16 cellular contexts compared by ENCODE assay signal in the genomic region with DNA sequence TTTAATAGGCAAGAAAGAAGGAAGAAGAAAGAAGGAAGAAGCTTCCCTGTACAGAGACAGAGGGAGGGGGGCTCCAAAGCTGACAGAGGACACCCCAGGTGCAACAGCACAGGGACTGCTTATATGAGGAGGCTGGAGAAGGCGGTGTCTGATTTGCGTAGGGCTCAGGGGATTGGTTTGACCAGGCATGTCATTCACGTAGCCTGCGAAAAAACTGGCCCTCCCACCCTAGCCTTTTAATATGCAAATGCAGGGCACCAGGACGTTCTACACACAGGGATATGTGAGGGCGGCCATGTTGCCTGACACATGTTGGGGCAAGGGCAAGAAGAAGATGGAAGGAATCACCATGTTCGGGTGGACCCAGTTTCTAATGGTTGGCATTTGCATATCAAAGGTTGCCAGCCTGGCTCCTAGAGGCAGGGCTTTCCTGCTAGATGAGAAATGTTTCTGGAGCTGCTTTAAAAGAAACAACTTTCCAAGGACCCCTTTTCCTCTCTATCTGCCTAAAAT.
DNase-seq lines count a peak whose midpoint lies in the region; ATAC-seq and TF ChIP-seq lines count a peak whose summit lies in the region.
"Had no signal": no experiment of that assay in that cellular context is flagged by ENCODE, and none has a peak within 500 bp of the region (broad histone marks: within the 10 kb centered on the region; RNA-seq: fewer than 3 reads in every experiment).

No MANE protein-coding gene starts in this region.

- H3K4me1 Mint-ChIP-seq in GM23338 (peaks cover 9% of the 10 kb centered on the region), WTC11 (peaks cover 22% of the 10 kb centered on the region), endodermal cell (peaks cover 12% of the 10 kb centered on the region)
- H3K4me1 Mint-ChIP-seq: CD4-positive, CD25-positive, alpha-beta regulatory T cell had no signal

- H3K79me2 ChIP-seq in GM23338 (replicated peaks; ENCODE audit: insufficient read depth): no peaks in the 10 kb centered on the region

- 80 to 81% methylated on average over 3 to 7 of the region's 7 CpGs for WGBS in endodermal cell (ENCODE audit: insufficient coverage in 1 of 2, insufficient read length in 1 of 2), 2 experiments

- H3K4me3 Mint-ChIP-seq in GM23338: no peak overlapping the region
- H3K4me3 Mint-ChIP-seq in WTC11: no peak overlapping the region
- no peak overlapping the region for H3K4me3 Mint-ChIP-seq in endodermal cell
- H3K4me3 Mint-ChIP-seq: CD4-positive, CD25-positive, alpha-beta regulatory T cell; CD8-positive, alpha-beta T cell had no signal

- H3K9me3 Mint-ChIP-seq in GM23338: peaks cover 34% of the 10 kb centered on the region
- H3K9me3 Mint-ChIP-seq in WTC11: peaks cover 37% of the 10 kb centered on the region
- peaks cover 25% of the 10 kb centered on the region for H3K9me3 Mint-ChIP-seq in endodermal cell
- H3K9me3 Mint-ChIP-seq in activated naive CD4-positive, alpha-beta T cell treated with anti-CD3 and anti-CD28 coated beads, Interleukin-2, amount 50 U/mL, for 72 hours: peaks cover 22 to 23% of the 10 kb centered on the region in 2 donors

- H3K36me3 Mint-ChIP-seq in GM23338 (ENCODE audit: low read depth) (peaks cover 33% of the 10 kb centered on the region), WTC11 (peaks cover 35% of the 10 kb centered on the region), endodermal cell (ENCODE audit: low read depth) (peaks cover 4% of the 10 kb centered on the region)
- H3K36me3 Mint-ChIP-seq in activated naive CD4-positive, alpha-beta T cell treated with anti-CD3 and anti-CD28 coated beads, Interleukin-2, amount 50 U/mL, for 72 hours: peaks cover 14 to 19% of the 10 kb centered on the region in 2 donors
- H3K36me3 Mint-ChIP-seq: CD4-positive, CD25-positive, alpha-beta regulatory T cell; CD8-positive, alpha-beta T cell had no signal

- no peak overlapping the region for H3K27ac Mint-ChIP-seq in GM23338
- no peak overlapping the region for H3K27ac Mint-ChIP-seq in WTC11
- no peak overlapping the region for H3K27ac Mint-ChIP-seq in endodermal cell
- no peak overlapping the region for H3K27ac Mint-ChIP-seq in activated naive CD4-positive, alpha-beta T cell treated with anti-CD3 and anti-CD28 coated beads, Interleukin-2, amount 50 U/mL, for 72 hours
- H3K27ac Mint-ChIP-seq: CD4-positive, CD25-positive, alpha-beta regulatory T cell; CD8-positive, alpha-beta T cell had no signal

- DNase-seq in GM23338 (ENCODE audit: low spot score) (peak; percentile 5), WTC11 (ENCODE audit: low spot score) (no peak), endodermal cell (peak; percentile 60), MV-4-11 (lab: John Stamatoyannopoulos, UW) (no peak), ACHN (no peak)
- DNase-seq in activated naive CD4-positive, alpha-beta T cell treated with anti-CD3 and anti-CD28 coated beads, Interleukin-2, amount 50 U/mL, for 72 hours (ENCODE audit: low spot score in 2 of 2): no peak
- DNase-seq: Caco-2; CD4-positive, CD25-positive, alpha-beta regulatory T cell; CD8-positive, alpha-beta T cell; DMS153; DND-41; GM23248; HCEC 1CT had no signal

- H3K27ac ChIP-seq in GM23338 (ENCODE audit: low read depth) (no peak overlapping the region), endodermal cell (ENCODE audit: low read depth, low read length) (no peak overlapping the region)
- H3K27ac ChIP-seq: 22Rv1, BLaER1, C4-2B, GM23248 had no signal

- H3K27me3 ChIP-seq in GM23338 (ENCODE audit: insufficient read depth) (no peaks in the 10 kb centered on the region), endodermal cell (ENCODE audit: control insufficient read depth, insufficient read depth, low read length, poor library complexity, severe bottlenecking) (no peaks in the 10 kb centered on the region)
- H3K27me3 ChIP-seq: BLaER1 had no signal

- H3K4me2 ChIP-seq in GM23338: no peak overlapping the region
- H3K4me2 ChIP-seq: BLaER1 had no signal

- H3K9ac ChIP-seq in endodermal cell (ENCODE audit: extremely low read depth, low read length, poor library complexity, severe bottlenecking): no peak overlapping the region
- H3K9ac ChIP-seq: BLaER1, GM23248 had no signal

- H3K27me3 Mint-ChIP-seq in GM23338 (ENCODE audit: insufficient read depth, low read depth, poor library complexity) (peaks cover 5% of the 10 kb centered on the region), WTC11 (ENCODE audit: low read depth) (peaks cover 6% of the 10 kb centered on the region), endodermal cell (ENCODE audit: insufficient read depth) (peaks cover 7% of the 10 kb centered on the region)

- H3K9me3 ChIP-seq in endodermal cell (ENCODE audit: control insufficient read depth, low read length): peaks cover 9% of the 10 kb centered on the region

- H3K36me3 ChIP-seq in GM23338 (ENCODE audit: insufficient read depth) (peaks cover 5% of the 10 kb centered on the region; the same call in 1 of the 2 replicates), endodermal cell (ENCODE audit: control insufficient read depth, insufficient read depth, low read length) (no peaks in the 10 kb centered on the region)

- H3K4me3 ChIP-seq in GM23338 (no peak overlapping the region), endodermal cell (ENCODE audit: low read length) (no peak overlapping the region)
- H3K4me3 ChIP-seq: BLaER1, GM23248 had no signal

- in situ Hi-C loops in ACHN (cut with HindIII; ENCODE audit: low pct_ligation_motif_present, low pct_unique_long_range_greater_than_20kb, low sequenced_read_pairs): no loop called here

- H2AFZ ChIP-seq in GM23338: no peak overlapping the region
- H2AFZ ChIP-seq: GM23248 had no signal

- TF ChIP-seq CTCF in GM23338 (conservative IDR thresholded peaks at IDR 0.05; ENCODE audit: low read depth in 2 of 2) (no peak), WTC11 (IDR thresholded peaks at IDR 0.05) (no peak), endodermal cell (conservative IDR thresholded peaks at IDR 0.05) (no peak)

- H3F3A ChIP-seq in GM23338 (replicated peaks; ENCODE audit: low read depth): no peaks in the 10 kb centered on the region

- peaks cover 6% of the 10 kb centered on the region; the same call in 1 of the 2 replicates for H3K9me2 ChIP-seq in GM23338 (ENCODE audit: insufficient read depth)

- no peak for ATAC-seq in GM23338
- ATAC-seq in WTC11: peak; percentile 57
- ATAC-seq in activated naive CD4-positive, alpha-beta T cell treated with anti-CD3 and anti-CD28 coated beads, Interleukin-2, amount 50 U/mL, for 72 hours: no peak
- ATAC-seq: CD8-positive, alpha-beta T cell had no signal

- POLR2A ChIA-PET in WTC11 (lab: Charles Lee): no interaction called here

- CTCF ChIA-PET in WTC11 (lab: Charles Lee): no interaction called here

- no peaks in the 10 kb centered on the region; the same call in 1 of the 2 replicates for H4K20me1 ChIP-seq in GM23338 (replicated peaks; ENCODE audit: insufficient read depth)
- H4K20me1 ChIP-seq: BLaER1 had no signal

- H3K4me1 ChIP-seq in GM23338 (ENCODE audit: insufficient read depth) (no peaks in the 10 kb centered on the region), endodermal cell (ENCODE audit: control insufficient read depth, insufficient read depth, low read length) (no peaks in the 10 kb centered on the region)
- H3K4me1 ChIP-seq: BLaER1, Caco-2 had no signal

TF ChIP-seq in GM23338, 12 proteins besides CTCF, POLR2A, EP300 and RAD21:
- TF ChIP-seq STAT1 (IDR thresholded peaks at IDR 0.05; ENCODE audit: unreplicated experiment) (no peak), EZH2phosphoT487 (IDR thresholded peaks at IDR 0.05; ENCODE audit: unreplicated experiment) (no peak), EZH2 (IDR thresholded peaks at IDR 0.05; ENCODE audit: low read depth, unreplicated experiment) (no peak), JUNB (IDR thresholded peaks at IDR 0.05; ENCODE audit: unreplicated experiment) (no peak), NANOG (IDR thresholded peaks at IDR 0.05; ENCODE audit: borderline replicate concordance) (no peak)
- TF ChIP-seq, protein P1, sequence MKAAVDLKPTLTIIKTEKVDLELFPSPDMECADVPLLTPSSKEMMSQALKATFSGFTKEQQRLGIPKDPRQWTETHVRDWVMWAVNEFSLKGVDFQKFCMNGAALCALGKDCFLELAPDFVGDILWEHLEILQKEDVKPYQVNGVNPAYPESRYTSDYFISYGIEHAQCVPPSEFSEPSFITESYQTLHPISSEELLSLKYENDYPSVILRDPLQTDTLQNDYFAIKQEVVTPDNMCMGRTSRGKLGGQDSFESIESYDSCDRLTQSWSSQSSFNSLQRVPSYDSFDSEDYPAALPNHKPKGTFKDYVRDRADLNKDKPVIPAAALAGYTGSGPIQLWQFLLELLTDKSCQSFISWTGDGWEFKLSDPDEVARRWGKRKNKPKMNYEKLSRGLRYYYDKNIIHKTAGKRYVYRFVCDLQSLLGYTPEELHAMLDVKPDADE (IDR thresholded peaks at IDR 0.05): no peak
TF ChIP-seq in GM23338: peak in this region for 0.

TF ChIP-seq in WTC11, 78 proteins besides CTCF, POLR2A, EP300 and RAD21:
- no peak for TF ChIP-seq SMAD3 (CRISPR knock-in tag; IDR thresholded peaks at IDR 0.05; ENCODE audit: borderline replicate concordance)
- TF ChIP-seq, protein P2, sequence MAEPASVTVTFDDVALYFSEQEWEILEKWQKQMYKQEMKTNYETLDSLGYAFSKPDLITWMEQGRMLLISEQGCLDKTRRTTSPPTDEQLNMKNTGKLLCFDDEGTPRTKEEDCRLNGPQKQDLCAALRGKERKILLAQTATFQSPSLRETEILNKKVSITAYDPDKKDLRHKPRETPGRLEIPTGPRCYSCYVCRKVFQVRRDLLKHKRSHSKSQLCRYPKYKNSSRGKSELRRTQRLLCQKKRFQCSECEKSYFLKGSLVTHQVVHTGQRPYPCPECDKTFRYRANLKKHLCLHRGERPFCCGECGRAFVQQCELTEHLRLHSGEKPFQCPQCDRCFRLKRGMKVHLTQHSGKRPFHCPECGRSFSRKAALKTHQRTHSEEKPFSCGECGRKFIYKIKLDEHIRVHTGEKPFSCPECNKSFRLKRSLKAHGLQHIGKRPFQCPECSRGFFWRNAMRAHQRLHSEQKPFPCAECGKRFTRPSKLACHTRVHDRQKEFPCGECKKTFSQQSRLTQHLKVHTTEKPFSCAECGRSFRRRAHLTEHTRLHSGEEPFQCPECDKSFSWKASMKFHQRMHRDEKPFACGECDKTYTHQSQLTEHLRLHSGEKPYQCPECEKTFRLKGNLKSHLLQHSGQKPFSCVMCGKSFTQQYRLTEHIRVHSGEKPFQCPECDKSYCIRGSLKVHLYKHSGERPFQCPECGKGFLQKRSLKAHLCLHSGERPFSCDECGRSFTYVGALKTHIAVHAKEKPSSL (CRISPR knock-in tag; conservative IDR thresholded peaks at IDR 0.05): no peak
- no peak for TF ChIP-seq EMX1 (CRISPR knock-in tag; IDR thresholded peaks at IDR 0.05)
TF ChIP-seq in WTC11: peak in this region for 0.

Comparison
In these comparisons a context has a peak if more than half of its experiments do, and no peak if none do; other contexts are left out.
1. DNase-seq: peak in GM23338 (single experiment) and endodermal cell (single experiment); none in WTC11 (single experiment), MV-4-11 (single experiment), ACHN (single experiment) and activated naive CD4-positive, alpha-beta T cell treated with anti-CD3 and anti-CD28 coated beads, Interleukin-2, amount 50 U/mL, for 72 hours (0 of 2).